ENCODE assay signal across 17 cellular contexts in genomic region chr17:888998-889401, GRCh38.
DNase-seq lines count a peak whose midpoint lies in the region; ATAC-seq, FAIRE-seq and TF ChIP-seq lines count a peak whose summit lies in the region.
"Had no signal": no experiment of that assay in that cellular context is flagged by ENCODE, and none has a peak within 500 bp of the region (broad histone marks: within the 10 kb centered on the region; RNA-seq: fewer than 3 reads in every experiment).

No MANE protein-coding gene starts in this region.

- H3K4me3 Mint-ChIP-seq in activated CD4-positive, alpha-beta T cell treated with anti-CD3 and anti-CD28 coated beads for 36 hours, result no peak overlapping the region
- H3K4me3 Mint-ChIP-seq in WTC11 (no peak overlapping the region), nephron progenitor cell (no peak overlapping the region)
- H3K4me3 Mint-ChIP-seq: activated B cell treated with CpG ODN at 0.5 μM for 24 hours; activated naive CD8-positive, alpha-beta T cell had no signal

- in situ Hi-C loops in KBM-7 (cut with MboI; ENCODE audit: low pct_unique_long_range_greater_than_20kb, low sequenced_read_pairs), result no loop called here

- no peak for TF ChIP-seq POLR2A in GM12892 (IDR thresholded peaks at IDR 0.05; ENCODE audit: low read depth, low read length)

- H3K27ac Mint-ChIP-seq in activated CD4-positive, alpha-beta T cell treated with anti-CD3 and anti-CD28 coated beads for 36 hours, result no peak overlapping the region
- H3K27ac Mint-ChIP-seq in WTC11, result peak overlapping the region; percentile 89
- H3K27ac Mint-ChIP-seq in nephron progenitor cell, result peak overlapping the region; percentile 88
- H3K27ac Mint-ChIP-seq: activated B cell treated with CpG ODN at 0.5 μM for 24 hours; activated naive CD8-positive, alpha-beta T cell had no signal

- TF ChIP-seq CTCF in WTC11 (IDR thresholded peaks at IDR 0.05), result no peak
- TF ChIP-seq CTCF in nephron progenitor cell (IDR thresholded peaks at IDR 0.05), result no peak

- intact Hi-C loops in activated CD4-positive, alpha-beta T cell treated with anti-CD3 and anti-CD28 coated beads for 36 hours (cut with DNase I, micrococcal nuclease), result no loop called here

- FAIRE-seq in GM12892 (lab: Jason Lieb, UNC), result no peak
- FAIRE-seq: A549, GM19239 had no signal

- CTCF ChIA-PET in activated CD4-positive, alpha-beta T cell treated with anti-CD3 and anti-CD28 coated beads for 36 hours (lab: Charles Lee), result interaction anchor here (0.6 kb wide), 1 partner anchor 490 kb away, joined by 4 read pairs; no protein-coding TSS in a partner anchor
- CTCF ChIA-PET in WTC11 (lab: Charles Lee), result interaction anchor here (1.2 to 3.6 kb wide), 2 partner anchors 10 to 91 kb away, joined by 4 to 17 read pairs; partner anchors contain the start of gene NXN

- peaks cover 10% of the 10 kb centered on the region for H3K4me1 Mint-ChIP-seq in activated CD4-positive, alpha-beta T cell treated with anti-CD3 and anti-CD28 coated beads for 36 hours
- H3K4me1 Mint-ChIP-seq in WTC11 (peaks cover 40% of the 10 kb centered on the region), nephron progenitor cell (peaks cover 47% of the 10 kb centered on the region)
- H3K4me1 Mint-ChIP-seq: activated B cell treated with CpG ODN at 0.5 μM for 24 hours had no signal

- peaks cover 19% of the 10 kb centered on the region for H3K27me3 Mint-ChIP-seq in activated CD4-positive, alpha-beta T cell treated with anti-CD3 and anti-CD28 coated beads for 36 hours
- H3K27me3 Mint-ChIP-seq in WTC11 (ENCODE audit: low read depth), result no peaks in the 10 kb centered on the region
- H3K27me3 Mint-ChIP-seq in nephron progenitor cell (ENCODE audit: low read depth, poor library complexity), result no peaks in the 10 kb centered on the region

- ATAC-seq in activated CD4-positive, alpha-beta T cell treated with anti-CD3 and anti-CD28 coated beads for 36 hours, result peak; percentile 85
- ATAC-seq in WTC11, result no peak
- ATAC-seq in GM18517 (IDR thresholded peaks at IDR 0.05; ENCODE audit: unreplicated experiment), result no peak
- no peak for ATAC-seq in GM19467 (IDR thresholded peaks at IDR 0.05; ENCODE audit: unreplicated experiment)
- ATAC-seq: A549 had no signal

- H3K9me3 Mint-ChIP-seq in activated CD4-positive, alpha-beta T cell treated with anti-CD3 and anti-CD28 coated beads for 36 hours (ENCODE audit: low read depth), result no peaks in the 10 kb centered on the region
- H3K9me3 Mint-ChIP-seq in WTC11 (no peaks in the 10 kb centered on the region), nephron progenitor cell (peaks cover 5% of the 10 kb centered on the region)
- H3K9me3 Mint-ChIP-seq: activated B cell treated with CpG ODN at 0.5 μM for 24 hours had no signal

- no peaks in the 10 kb centered on the region for H3K36me3 Mint-ChIP-seq in activated CD4-positive, alpha-beta T cell treated with anti-CD3 and anti-CD28 coated beads for 36 hours (ENCODE audit: low read depth)
- no peaks in the 10 kb centered on the region for H3K36me3 Mint-ChIP-seq in WTC11
- H3K36me3 Mint-ChIP-seq in nephron progenitor cell (ENCODE audit: low read depth), result peaks cover 22% of the 10 kb centered on the region
- H3K36me3 Mint-ChIP-seq: activated naive CD8-positive, alpha-beta T cell had no signal

- POLR2A ChIA-PET in activated CD4-positive, alpha-beta T cell treated with anti-CD3 and anti-CD28 coated beads for 36 hours (lab: Charles Lee), result no interaction called here
- POLR2A ChIA-PET in WTC11 (lab: Charles Lee), result interaction anchor here (0.7 kb wide), 1 partner anchor 62 kb away, joined by 3 read pairs; no protein-coding TSS in a partner anchor

- peak; percentile 39 for DNase-seq in activated CD4-positive, alpha-beta T cell treated with anti-CD3 and anti-CD28 coated beads for 36 hours
- DNase-seq in activated CD4-positive, alpha-beta T cell treated with anti-CD3 and anti-CD28 coated beads, Interleukin-2, amount 50 U/mL, for 4 hours, result no peak
- DNase-seq in KBM-7 (peak; percentile 85), WTC11 (ENCODE audit: low spot score) (no peak), nephron progenitor cell (no peak), GM12892 (ENCODE audit: insufficient read length) (no peak)
- DNase-seq: activated B cell treated with CpG ODN at 0.5 μM for 24 hours; erythroblast; hypothalamus; NCI-H1694; NK-92 treated with Interleukin-12 subunit alpha and Interleukin-12 subunit beta, amount 100 ng/mL, for 24 hours; SK-N-SH had no signal

TF ChIP-seq in WTC11, 78 proteins besides CTCF, POLR2A, EP300 and RAD21 (continues in another document):
- TF ChIP-seq ZNF416 (CRISPR knock-in tag; IDR thresholded peaks at IDR 0.05) (no peak), ZNF532 (CRISPR knock-in tag; IDR thresholded peaks at IDR 0.05; ENCODE audit: borderline replicate concordance) (no peak), SMAD3 (CRISPR knock-in tag; IDR thresholded peaks at IDR 0.05; ENCODE audit: borderline replicate concordance) (no peak), ZBTB21 (CRISPR knock-in tag; IDR thresholded peaks at IDR 0.05; ENCODE audit: borderline replicate concordance) (no peak), CBFB (CRISPR knock-in tag; IDR thresholded peaks at IDR 0.05; ENCODE audit: low read depth) (no peak), NR1H2 (CRISPR knock-in tag; IDR thresholded peaks at IDR 0.05) (no peak), E2F4 (CRISPR knock-in tag; IDR thresholded peaks at IDR 0.05; ENCODE audit: borderline replicate concordance, low read depth) (no peak), JAZF1 (CRISPR knock-in tag; IDR thresholded peaks at IDR 0.05) (no peak), OVOL2 (CRISPR knock-in tag; IDR thresholded peaks at IDR 0.05; ENCODE audit: borderline replicate concordance) (no peak), TEAD1 (CRISPR knock-in tag; IDR thresholded peaks at IDR 0.05) (no peak), TP53 (CRISPR knock-in tag; IDR thresholded peaks at IDR 0.05) (no peak)
- TF ChIP-seq, protein P1, sequence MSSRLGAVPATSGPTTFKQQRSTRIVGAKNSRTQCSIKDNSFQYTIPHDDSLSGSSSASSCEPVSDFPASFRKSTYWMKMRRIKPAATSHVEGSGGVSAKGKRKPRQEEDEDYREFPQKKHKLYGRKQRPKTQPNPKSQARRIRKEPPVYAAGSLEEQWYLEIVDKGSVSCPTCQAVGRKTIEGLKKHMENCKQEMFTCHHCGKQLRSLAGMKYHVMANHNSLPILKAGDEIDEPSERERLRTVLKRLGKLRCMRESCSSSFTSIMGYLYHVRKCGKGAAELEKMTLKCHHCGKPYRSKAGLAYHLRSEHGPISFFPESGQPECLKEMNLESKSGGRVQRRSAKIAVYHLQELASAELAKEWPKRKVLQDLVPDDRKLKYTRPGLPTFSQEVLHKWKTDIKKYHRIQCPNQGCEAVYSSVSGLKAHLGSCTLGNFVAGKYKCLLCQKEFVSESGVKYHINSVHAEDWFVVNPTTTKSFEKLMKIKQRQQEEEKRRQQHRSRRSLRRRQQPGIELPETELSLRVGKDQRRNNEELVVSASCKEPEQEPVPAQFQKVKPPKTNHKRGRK (CRISPR knock-in tag; IDR thresholded peaks at IDR 0.05; ENCODE audit: borderline replicate concordance), result no peak
- TF ChIP-seq, protein P2, sequence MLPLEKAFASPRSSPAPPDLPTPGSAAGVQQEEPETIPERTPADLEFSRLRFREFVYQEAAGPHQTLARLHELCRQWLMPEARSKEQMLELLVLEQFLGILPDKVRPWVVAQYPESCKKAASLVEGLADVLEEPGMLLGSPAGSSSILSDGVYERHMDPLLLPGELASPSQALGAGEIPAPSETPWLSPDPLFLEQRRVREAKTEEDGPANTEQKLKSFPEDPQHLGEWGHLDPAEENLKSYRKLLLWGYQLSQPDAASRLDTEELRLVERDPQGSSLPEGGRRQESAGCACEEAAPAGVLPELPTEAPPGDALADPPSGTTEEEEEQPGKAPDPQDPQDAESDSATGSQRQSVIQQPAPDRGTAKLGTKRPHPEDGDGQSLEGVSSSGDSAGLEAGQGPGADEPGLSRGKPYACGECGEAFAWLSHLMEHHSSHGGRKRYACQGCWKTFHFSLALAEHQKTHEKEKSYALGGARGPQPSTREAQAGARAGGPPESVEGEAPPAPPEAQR (CRISPR knock-in tag; IDR thresholded peaks at IDR 0.05), result no peak

Comparison
In these comparisons a context has a peak if more than half of its experiments do, and no peak if none do; other contexts are left out.
1. DNase-seq: peak in activated CD4-positive, alpha-beta T cell treated with anti-CD3 and anti-CD28 coated beads for 36 hours (single experiment) and KBM-7 (single experiment); none in activated CD4-positive, alpha-beta T cell treated with anti-CD3 and anti-CD28 coated beads, Interleukin-2, amount 50 U/mL, for 4 hours (0 of 2), WTC11 (single experiment), nephron progenitor cell (single experiment) and GM12892 (single experiment).